ENCODE assay signal across 8 cellular contexts in genomic region chr6:157946865-157947532, GRCh38. TPM values are rescaled to one million over a fixed set of nuclear protein-coding genes. Genes with fewer than 3 reads are reported as not detected.
A peak's percentile ranks its signal among the peaks of the same experiment; 100 is the strongest.
DNase-seq lines count a peak whose midpoint lies in the region; ATAC-seq, FAIRE-seq and TF ChIP-seq lines count a peak whose summit lies in the region.

No MANE protein-coding gene starts in this region.

- intact Hi-C loops in OCI-LY7 (cut with micrococcal nuclease; ENCODE audit: unreplicated experiment) = loop anchor here (1.0 kb wide), 1 partner anchor 191 kb away; no protein-coding TSS in a partner anchor

- no peak overlapping the region for H3K4ac ChIP-seq in H1 (replicated peaks; ENCODE audit: insufficient read length, low read depth, low read length)

- H3K27me3 ChIP-seq in H1 (replicated peaks in 1 of 4; ENCODE audit: control insufficient read depth in 3 of 4, extremely low read depth in 1 of 4, insufficient read depth in 3 of 4, low read length in 3 of 4) = no peaks in the 10 kb centered on the region
- H3K27me3 ChIP-seq in osteoblast (ENCODE audit: insufficient read depth, low read length) = no peaks in the 10 kb centered on the region

- WGBS in H1 (ENCODE audit: extremely low coverage in 1 of 2, insufficient coverage in 1 of 2, insufficient read length in 1 of 2, insufficient replicate concordance in 2 of 2, low coverage in 1 of 2, low lambda C conversion rate in 2 of 2, missing lambda C conversion rate in 1 of 2), 2 experiments = 84% methylated on average over 5 of the region's 5 CpGs; no CpG with 5 or more reads in 1 of the 2 experiments

- H2BK20ac ChIP-seq in H1 (ENCODE audit: low read length) = no peak overlapping the region

- no peaks in the 10 kb centered on the region for H3K36me3 ChIP-seq in OCI-LY7 (ENCODE audit: insufficient read depth, low read length)
- peaks cover 2 to 15% (median 11%) of the 10 kb centered on the region in 4 experiments; a peak in 5 of 8 replicates for H3K36me3 ChIP-seq in H1 (ENCODE audit: control insufficient read depth in 2 of 4, insufficient read depth in 4 of 4, low read length in 3 of 4)
- peaks cover 27% of the 10 kb centered on the region for H3K36me3 ChIP-seq in osteoblast (ENCODE audit: insufficient read depth, low read length)

- BruUV-seq in OCI-LY7 (replicated peaks; lab: Mats Ljungman, UMichigan) = no TSS peak

- no peaks in the 10 kb centered on the region for H3K23me2 ChIP-seq in H1 (ENCODE audit: low read depth, low read length)

- FAIRE-seq in H1 (lab: Jason Lieb, UNC) = peak; percentile 7

- TF ChIP-seq EP300 in H1 (IDR thresholded peaks at IDR 0.05; ENCODE audit: borderline replicate concordance in 1 of 2, low read depth in 2 of 2, low read length in 2 of 2) = no peak

- no peak overlapping the region for H2AK5ac ChIP-seq in H1 (ENCODE audit: low read depth, low read length)

- no peak overlapping the region for H4K5ac ChIP-seq in H1 (ENCODE audit: insufficient read length, low read depth, low read length)

- H3K9ac ChIP-seq in H1 (replicated peaks in 1 of 4; ENCODE audit: extremely low read depth in 1 of 4, low read depth in 3 of 4, low read length in 3 of 4) = no peak overlapping the region

- TF ChIP-seq POLR2A in H1 (IDR thresholded peaks at IDR 0.05; ENCODE audit: control extremely low read depth in 1 of 2, low read depth in 2 of 2, low read length in 2 of 2) = peak in 1 of 2 experiments; percentile 20; a peak in 1 of 3 replicates

- no peak overlapping the region for H2BK12ac ChIP-seq in H1 (ENCODE audit: low read depth, low read length)

- CTCF ChIA-PET in OCI-LY7 (lab: Charles Lee; ENCODE audit: unreplicated experiment) (no interaction called here), H1 (lab: Charles Lee; ENCODE audit: partially characterized antibody) (interaction anchor here (0.5 to 2.1 kb wide), 36 partner anchors 10 to 632 kb away, joined by 3 to 17 read pairs (median 4); no protein-coding TSS in a partner anchor)

- H4K8ac ChIP-seq in H1 (ENCODE audit: extremely low read depth, insufficient read depth, low read length) = no peak overlapping the region

- POLR2A ChIA-PET in OCI-LY7 (lab: Charles Lee) = interaction anchor here (0.6 to 1.1 kb wide), 3 partner anchors 10 to 193 kb away, joined by 3 to 4 read pairs (median 4); no protein-coding TSS in a partner anchor
- POLR2A ChIA-PET in H1 (lab: Charles Lee; ENCODE audit: partially characterized antibody) = no interaction called here

- H3K9me3 ChIP-seq in OCI-LY7 (ENCODE audit: low read length) (no peaks in the 10 kb centered on the region), H1 (ENCODE audit: insufficient read depth in 2 of 2, low read depth in 1 of 2, low read length in 1 of 2) (no peaks in the 10 kb centered on the region), osteoblast (ENCODE audit: low read depth, low read length) (no peaks in the 10 kb centered on the region)

- H2BK5ac ChIP-seq in H1 (ENCODE audit: low read depth, low read length) = no peak overlapping the region

- H2AFZ ChIP-seq in OCI-LY7 (ENCODE audit: low read length) (no peak overlapping the region), H1 (ENCODE audit: low read length) (no peak overlapping the region), osteoblast (ENCODE audit: low read length) (no peak overlapping the region)

- H4K20me1 ChIP-seq in OCI-LY7 (ENCODE audit: insufficient read depth, low read length) (no peaks in the 10 kb centered on the region), H1 (replicated peaks in 1 of 2; ENCODE audit: control insufficient read depth in 1 of 2, insufficient read depth in 2 of 2, low read length in 2 of 2) (no peaks in the 10 kb centered on the region), osteoblast (ENCODE audit: insufficient read depth, low read length) (no peaks in the 10 kb centered on the region)

- peak; percentile 91 to 93 for TF ChIP-seq RAD21 in H1 (IDR thresholded peaks at IDR 0.05 in 1 of 2, conservative IDR thresholded peaks at IDR 0.05 in 1 of 2; ENCODE audit: low read depth in 2 of 2, low read length in 2 of 2)

- no peak overlapping the region for H2BK15ac ChIP-seq in H1 (ENCODE audit: low read length)

- no peaks in the 10 kb centered on the region for H3K79me2 ChIP-seq in OCI-LY7 (ENCODE audit: insufficient read depth, low read depth, low read length)
- no peaks in the 10 kb centered on the region for H3K79me2 ChIP-seq in H1 (ENCODE audit: control insufficient read depth in 1 of 2, insufficient read depth in 2 of 2, low read length in 2 of 2)
- H3K79me2 ChIP-seq in osteoblast (ENCODE audit: insufficient read depth, low read length) = no peaks in the 10 kb centered on the region

- ATAC-seq in GM18502 (IDR thresholded peaks at IDR 0.05; ENCODE audit: poor library complexity, unreplicated experiment) (peak; percentile 60), GM19023 (IDR thresholded peaks at IDR 0.05; ENCODE audit: unreplicated experiment) (no peak), GM18907 (IDR thresholded peaks at IDR 0.05; ENCODE audit: unreplicated experiment) (no peak)

- no peak overlapping the region for H4K91ac ChIP-seq in H1 (replicated peaks; ENCODE audit: insufficient read length, low read length)

- no peaks in the 10 kb centered on the region for H3K4me1 ChIP-seq in OCI-LY7 (ENCODE audit: insufficient read depth, low read length, poor library complexity, severe bottlenecking)
- no peaks in the 10 kb centered on the region for H3K4me1 ChIP-seq in H1 (replicated peaks in 1 of 4; ENCODE audit: control insufficient read depth in 3 of 4, insufficient read depth in 4 of 4, low read length in 3 of 4)
- H3K4me1 ChIP-seq in osteoblast (ENCODE audit: insufficient read depth, low read length) = no peaks in the 10 kb centered on the region

- no peak for DNase-seq in AG09309 (ENCODE audit: low read depth)
- peak; percentile 27 for DNase-seq in OCI-LY7 (ENCODE audit: low spot score)
- no peak for DNase-seq in H1 (ENCODE audit: low read depth in 1 of 2, low spot score in 2 of 2)
- no peak for DNase-seq in osteoblast (ENCODE audit: insufficient read length, low spot score, missing footprints)
- DNase-seq in NCI-H1930 (lab: John Stamatoyannopoulos, UW) = no peak

- H3K56ac ChIP-seq in H1 (replicated peaks; ENCODE audit: insufficient read length, low read depth, low read length) = no peak overlapping the region

- H3K14ac ChIP-seq in H1 (ENCODE audit: insufficient read length) = no peak overlapping the region

- H3K23ac ChIP-seq in H1 (ENCODE audit: insufficient read length) = no peak overlapping the region

- TF ChIP-seq CTCF in AG09309 (IDR thresholded peaks at IDR 0.05; ENCODE audit: control insufficient read depth, insufficient read depth, low read depth, low read length, missing control alignments) (peak; percentile 39), OCI-LY7 (conservative IDR thresholded peaks at IDR 0.05; ENCODE audit: low read length) (peak; percentile 69), H1 (IDR thresholded peaks at IDR 0.05; ENCODE audit: control extremely low read depth in 1 of 3, insufficient read depth in 1 of 3, low read depth in 1 of 3, low read length in 3 of 3) (peak in 2 of 3 experiments; percentile 65 to 82; a peak in 3 of 4 replicates), osteoblast (IDR thresholded peaks at IDR 0.05; ENCODE audit: extremely low read depth, low read depth, low read length) (peak; percentile 36)

- no peak overlapping the region for H3K4me3 ChIP-seq in AG09309 (ENCODE audit: control insufficient read depth, low read depth, low read length)
- H3K4me3 ChIP-seq in OCI-LY7 (ENCODE audit: low read depth, low read length, poor library complexity, severe bottlenecking) = no peak overlapping the region
- H3K4me3 ChIP-seq in H1 (ENCODE audit: extremely low read depth in 1 of 4, insufficient read depth in 2 of 4, low read depth in 3 of 4, low read length in 4 of 4) = no peak overlapping the region
- no peak overlapping the region for H3K4me3 ChIP-seq in osteoblast (ENCODE audit: insufficient read depth, low read length)

- no peaks in the 10 kb centered on the region for H3K79me1 ChIP-seq in H1 (ENCODE audit: low read depth, low read length)

- no peaks in the 10 kb centered on the region for H3K9me2 ChIP-seq in OCI-LY7 (ENCODE audit: insufficient read depth, low read length)

- H3K4me2 ChIP-seq in OCI-LY7 (ENCODE audit: low read length) = no peak overlapping the region
- H3K4me2 ChIP-seq in H1 (ENCODE audit: insufficient read depth in 1 of 2, low read depth in 2 of 2, low read length in 2 of 2) = no peak overlapping the region
- H3K4me2 ChIP-seq in osteoblast (ENCODE audit: insufficient read depth, low read length) = no peak overlapping the region

- no peak overlapping the region for H2BK120ac ChIP-seq in H1 (replicated peaks; ENCODE audit: low read depth, low read length)

- H3K27ac ChIP-seq in OCI-LY7 (ENCODE audit: low read depth, low read length, poor library complexity, severe bottlenecking) (no peak overlapping the region), H1 (ENCODE audit: low read depth, low read length) (no peak overlapping the region), osteoblast (ENCODE audit: low read depth, low read length) (no peak overlapping the region)

- no peak overlapping the region for H3K18ac ChIP-seq in H1 (ENCODE audit: extremely low read depth, low read length)

TF ChIP-seq in H1, 55 proteins besides CTCF, POLR2A, EP300 and RAD21:
- TF ChIP-seq POLR2AphosphoS5 (IDR thresholded peaks at IDR 0.05; ENCODE audit: low read depth, low read length) = peak; percentile 25; the same call in 1 of the 2 replicates
- 0 out of 2 replicates have a peak, but pooled peaks have one; percentile 25 for TF ChIP-seq E2F6 (IDR thresholded peaks at IDR 0.05)
- TF ChIP-seq ZNF274 (IDR thresholded peaks at IDR 0.05; ENCODE audit: borderline replicate concordance, extremely low read depth, low read length) = no peak
- TF ChIP-seq HDAC6 (IDR thresholded peaks at IDR 0.05; ENCODE audit: low read depth, low read length) = no peak
- TF ChIP-seq HDAC2 (IDR thresholded peaks at IDR 0.05; ENCODE audit: borderline replicate concordance in 1 of 2, low read depth in 2 of 2, low read length in 2 of 2) = no peak

RNA-seq across cellular contexts. Expression of gene SYNJ2, which starts 34.7 kb away (rescaled TPM):
- not detected in 2 replicates for total RNA-seq in OCI-LY7 (2014; rRNA removed; shearing (Covaris generic))
- 0.09 and 0.21 TPM in 2 replicates for total RNA-seq in OCI-LY7 (2022)
- 13.5 and 13.9 TPM in 2 replicates for total RNA-seq in H1 (2021; fragmentation: NEBNext Ultra II Directional; extraction: Animal tissue kit (Norgen Biotek cat#: 25700))
- polyA plus RNA-seq in H1 (2011; rRNA removed) = 3.7 TPM in 2 replicates
- polyA plus RNA-seq in H1 (2011; cell fraction: cytosol; rRNA removed) = 3.4 TPM
- polyA plus RNA-seq in H1 (2011; cell fraction: nucleus; rRNA removed) = 8.0 TPM
- 4.8 to 6.4 TPM (median 5.5 TPM) in 4 replicates for polyA plus RNA-seq in H1 (2012, experiment 1 of 2)
- polyA plus RNA-seq in H1 (2012, experiment 2 of 2) = 2.3 TPM
- polyA plus RNA-seq in H1 (2013, experiment 1 of 2) = 6.1 TPM
- polyA plus RNA-seq in H1 (2013, experiment 2 of 2) = 5.8 TPM
- 8.9 and 9.5 TPM in 2 replicates for polyA minus RNA-seq in H1 (2011; rRNA and poly(A)+ RNA removed)
- 5.3 TPM for polyA minus RNA-seq in H1 (2011; cell fraction: cytosol; rRNA and poly(A)+ RNA removed)
- polyA minus RNA-seq in H1 (2011; cell fraction: nucleus; rRNA and poly(A)+ RNA removed) = 6.2 TPM
- total RNA-seq in osteoblast = 91.6 and 94.8 TPM in 2 replicates

Comparison
In these comparisons a context has a peak if more than half of its experiments do, and no peak if none do; other contexts are left out.
1. RNA of gene SYNJ2, which starts 34.7 kb away (total RNA-seq): 91.6 to 94.8 TPM in osteoblast and 13.5 to 13.9 TPM in H1; 0.09 to 0.21 TPM in OCI-LY7; every median in the first group is over 10 times any median in the second.
2. Peak in every context shown above with its lines, with median percentiles within 50 percentile points of each other: CTCF ChIP-seq.